Comparison of ENCODE assay signal across 16 cellular contexts in the genomic region with DNA sequence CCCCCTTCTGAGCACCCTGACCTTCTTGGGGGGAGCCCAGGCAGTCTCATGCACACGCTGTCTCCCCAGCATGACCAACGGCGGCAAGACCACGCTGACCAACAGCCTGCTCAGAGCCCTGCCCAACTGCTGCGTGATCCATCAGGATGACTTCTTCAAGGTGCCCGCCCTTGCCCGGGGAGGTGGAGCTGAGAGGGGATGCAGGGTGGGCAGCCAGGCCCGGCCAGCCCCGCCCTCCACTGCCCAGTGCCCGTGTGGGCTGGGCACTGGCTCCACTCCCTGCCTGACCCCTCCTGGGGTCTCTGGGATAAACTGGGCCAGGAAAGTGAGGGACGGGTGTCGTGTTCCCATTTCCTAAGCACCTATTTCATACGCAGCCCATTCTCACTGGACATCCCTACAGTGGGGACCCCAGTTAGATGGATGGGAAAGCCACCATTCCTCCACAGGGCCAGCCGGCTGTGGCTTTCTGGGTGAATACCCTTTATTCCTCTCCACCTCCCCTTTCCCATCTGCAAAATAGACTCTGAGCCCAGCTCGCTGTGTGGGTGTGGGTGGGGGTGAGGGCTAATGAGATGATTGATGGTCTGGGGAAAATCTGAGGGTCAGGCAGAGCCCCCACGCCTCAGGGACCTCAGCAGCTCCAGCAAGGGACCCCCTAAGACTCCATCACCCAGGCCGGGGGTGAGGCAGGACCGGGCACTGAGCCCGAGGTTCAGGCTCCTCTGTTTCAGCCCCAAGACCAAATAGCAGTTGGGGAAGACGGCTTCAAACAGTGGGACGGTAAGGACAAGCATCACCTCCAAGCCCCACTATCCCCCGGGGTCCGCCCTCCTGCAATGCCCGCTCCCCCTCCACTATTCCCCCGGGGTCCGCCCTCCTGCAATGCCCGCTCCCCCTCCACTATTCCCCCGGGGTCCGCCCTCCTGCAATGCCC. TPM values are rescaled to one million over a fixed set of nuclear protein-coding genes. Genes with fewer than 3 reads are reported as not detected.
DNase-seq lines count a peak whose midpoint lies in the region; ATAC-seq and TF ChIP-seq lines count a peak whose summit lies in the region.
"Had no signal": no experiment of that assay in that cellular context is flagged by ENCODE, and none has a peak within 500 bp of the region (broad histone marks: within the 10 kb centered on the region; RNA-seq: fewer than 3 reads in every experiment).

No MANE protein-coding gene starts in this region.

- DNase-seq in Right ventricle myocardium superior (no peak), cardiac septum (ENCODE audit: low spot score) (no peak), heart left ventricle (no peak), neuronal stem cell (ENCODE audit: low spot score) (no peak), NCI-H187 (lab: John Stamatoyannopoulos, UW) (no peak)
- DNase-seq in stimulated activated naive B cell treated with anti-CD40 and anti-IgM and Interleukin-4, amounts not matched to agents 10 μg/mL and 1 μg/mL and 100 μg/mL, for 72 hours: no peak
- DNase-seq in CD8-positive, alpha-beta memory T cell: no peak
- DNase-seq in activated T-helper 1 cell treated with anti-CD3 and anti-CD28 coated beads, Interleukin-12 subunit alpha, Interleukin-12 subunit beta, Interleukin-2, Interleukin-4 antibody, amounts not matched to agents 30 ng/mL and 10 ng/mL and 1 ng/mL, durations not matched to agents 14 hours and 24 hours and 36 hours (ENCODE audit: low spot score): no peak
- DNase-seq: 8988T; ACHN; Calu3; CD4-positive, CD25-positive, alpha-beta regulatory T cell; DMS79 had no signal

- peak in 1 of 2 donors; percentile 14 for TF ChIP-seq POLR2A in heart left ventricle (IDR thresholded peaks at IDR 0.05)

- H3K9me3 ChIP-seq in heart left ventricle: no peaks in the 10 kb centered on the region
- H3K9me3 ChIP-seq in neuronal stem cell (replicated peaks in 1 of 2; ENCODE audit: control insufficient read depth in 2 of 2, insufficient read depth in 1 of 2, low read depth in 1 of 2, low read length in 2 of 2): peaks cover 0 to 1% of the 10 kb centered on the region in 2 donors
- H3K9me3 ChIP-seq in CD8-positive, alpha-beta memory T cell (ENCODE audit: low read length): no peaks in the 10 kb centered on the region
- H3K9me3 ChIP-seq: BLaER1 treated with 17β-estradiol and CSF1 and Interleukin-3, amounts not matched to agents 10 nM and 100 nM had no signal

- H3K36me3 ChIP-seq in heart left ventricle (peaks cover 0 to 26% (median 0%) of the 10 kb centered on the region in 9 donors), neuronal stem cell (replicated peaks in 1 of 2; ENCODE audit: control insufficient read depth in 2 of 2, insufficient read depth in 2 of 2, low read length in 2 of 2) (no peaks in the 10 kb centered on the region)
- H3K36me3 ChIP-seq in CD8-positive, alpha-beta memory T cell (ENCODE audit: insufficient read depth, low read length): no peaks in the 10 kb centered on the region
- H3K36me3 ChIP-seq: BLaER1 treated with 17β-estradiol and CSF1 and Interleukin-3, amounts not matched to agents 10 nM and 100 nM had no signal

- no peak overlapping the region for H3K4ac ChIP-seq in neuronal stem cell (ENCODE audit: low read length)

- H3K4me2 ChIP-seq in neuronal stem cell (ENCODE audit: insufficient read depth, low read length, poor library complexity, severe bottlenecking): no peak overlapping the region
- H3K4me2 ChIP-seq: BLaER1 treated with 17β-estradiol and CSF1 and Interleukin-3, amounts not matched to agents 10 nM and 100 nM had no signal

- no peaks in the 10 kb centered on the region for H3K36me3 Mint-ChIP-seq in stimulated activated naive B cell treated with anti-CD40 and anti-IgM and Interleukin-4, amounts not matched to agents 10 μg/mL and 1 μg/mL and 100 μg/mL, for 72 hours
- H3K36me3 Mint-ChIP-seq in CD8-positive, alpha-beta memory T cell: no peaks in the 10 kb centered on the region
- H3K36me3 Mint-ChIP-seq in activated T-helper 1 cell treated with anti-CD3 and anti-CD28 coated beads, Interleukin-12 subunit alpha, Interleukin-12 subunit beta, Interleukin-2, Interleukin-4 antibody, amounts not matched to agents 30 ng/mL and 10 ng/mL and 1 ng/mL, durations not matched to agents 14 hours and 24 hours and 36 hours (ENCODE audit: low read depth): no peaks in the 10 kb centered on the region
- H3K36me3 Mint-ChIP-seq: CD4-positive, CD25-positive, alpha-beta regulatory T cell had no signal

- CTCF ChIA-PET in CD8-positive, alpha-beta memory T cell (lab: Charles Lee): no interaction called here

- WGBS in heart left ventricle, 4 donors: 72 to 82% (median 78%) methylated on average over 13 to 26 of the region's 29 CpGs
- WGBS in neuronal stem cell (ENCODE audit: extremely low coverage in 2 of 2, insufficient read length in 2 of 2, insufficient replicate concordance in 1 of 2), 2 donors: no CpG with 5 or more reads among the region's 29 CpGs

- H3K79me1 ChIP-seq in neuronal stem cell (ENCODE audit: low read depth, low read length): no peaks in the 10 kb centered on the region

- POLR2A ChIA-PET in CD8-positive, alpha-beta memory T cell (lab: Charles Lee): no interaction called here

- no peak overlapping the region for H2BK15ac ChIP-seq in neuronal stem cell (ENCODE audit: low read length)

- H3K4me1 Mint-ChIP-seq in stimulated activated naive B cell treated with anti-CD40 and anti-IgM and Interleukin-4, amounts not matched to agents 10 μg/mL and 1 μg/mL and 100 μg/mL, for 72 hours: peaks cover 2 to 5% of the 10 kb centered on the region in 2 donors
- H3K4me1 Mint-ChIP-seq in CD8-positive, alpha-beta memory T cell: no peaks in the 10 kb centered on the region
- no peaks in the 10 kb centered on the region for H3K4me1 Mint-ChIP-seq in activated T-helper 1 cell treated with anti-CD3 and anti-CD28 coated beads, Interleukin-12 subunit alpha, Interleukin-12 subunit beta, Interleukin-2, Interleukin-4 antibody, amounts not matched to agents 30 ng/mL and 10 ng/mL and 1 ng/mL, durations not matched to agents 14 hours and 24 hours and 36 hours (ENCODE audit: low read depth)
- H3K4me1 Mint-ChIP-seq: CD4-positive, CD25-positive, alpha-beta regulatory T cell had no signal

- H2BK12ac ChIP-seq in neuronal stem cell (ENCODE audit: low read length): no peak overlapping the region

- no peak overlapping the region for H2AFZ ChIP-seq in neuronal stem cell (ENCODE audit: low read length)

- H3K27me3 ChIP-seq in heart left ventricle: peaks cover 0 to 23% (median 0%) of the 10 kb centered on the region in 9 donors
- peaks cover 2 to 12% (median 11%) of the 10 kb centered on the region in 3 experiments for H3K27me3 ChIP-seq in neuronal stem cell (ENCODE audit: control insufficient read depth in 3 of 3, insufficient read depth in 3 of 3, low read depth in 1 of 3, low read length in 3 of 3)
- peaks cover 1% of the 10 kb centered on the region for H3K27me3 ChIP-seq in CD8-positive, alpha-beta memory T cell (ENCODE audit: insufficient read depth, low read length, poor library complexity, severe bottlenecking)

- intact Hi-C loops in Right ventricle myocardium superior (cut with DNase I) (no loop called here), cardiac septum (cut with DNase I) (no loop called here), heart left ventricle (cut with DNase I) (no loop called here)
- intact Hi-C loops in activated T-helper 1 cell treated with anti-CD3 and anti-CD28 coated beads, Interleukin-12 subunit alpha, Interleukin-12 subunit beta, Interleukin-2, Interleukin-4 antibody, amounts not matched to agents 30 ng/mL and 10 ng/mL and 1 ng/mL, durations not matched to agents 14 hours and 24 hours and 36 hours (cut with micrococcal nuclease): no loop called here

- H4K91ac ChIP-seq in neuronal stem cell (ENCODE audit: low read depth, low read length, poor library complexity): no peak overlapping the region

- H4K8ac ChIP-seq in neuronal stem cell (ENCODE audit: low read depth, low read length): no peak overlapping the region

- ATAC-seq in Right ventricle myocardium superior (ENCODE audit: poor library complexity) (peak; percentile 1), heart left ventricle (no peak)
- no peak for ATAC-seq in stimulated activated naive B cell treated with anti-CD40 and anti-IgM and Interleukin-4, amounts not matched to agents 10 μg/mL and 1 μg/mL and 100 μg/mL, for 72 hours (replicated peaks)
- ATAC-seq: HepG2 had no signal

- no peak overlapping the region for H3K4me3 Mint-ChIP-seq in stimulated activated naive B cell treated with anti-CD40 and anti-IgM and Interleukin-4, amounts not matched to agents 10 μg/mL and 1 μg/mL and 100 μg/mL, for 72 hours
- H3K4me3 Mint-ChIP-seq in CD8-positive, alpha-beta memory T cell: no peak overlapping the region
- H3K4me3 Mint-ChIP-seq in activated T-helper 1 cell treated with anti-CD3 and anti-CD28 coated beads, Interleukin-12 subunit alpha, Interleukin-12 subunit beta, Interleukin-2, Interleukin-4 antibody, amounts not matched to agents 30 ng/mL and 10 ng/mL and 1 ng/mL, durations not matched to agents 14 hours and 24 hours and 36 hours: no peak overlapping the region
- H3K4me3 Mint-ChIP-seq: CD4-positive, CD25-positive, alpha-beta regulatory T cell had no signal

- peak overlapping the region; percentile 62 for H3K27ac Mint-ChIP-seq in stimulated activated naive B cell treated with anti-CD40 and anti-IgM and Interleukin-4, amounts not matched to agents 10 μg/mL and 1 μg/mL and 100 μg/mL, for 72 hours
- peak overlapping the region in 1 of 8 donors; percentile 65 for H3K27ac Mint-ChIP-seq in CD8-positive, alpha-beta memory T cell
- no peak overlapping the region for H3K27ac Mint-ChIP-seq in activated T-helper 1 cell treated with anti-CD3 and anti-CD28 coated beads, Interleukin-12 subunit alpha, Interleukin-12 subunit beta, Interleukin-2, Interleukin-4 antibody, amounts not matched to agents 30 ng/mL and 10 ng/mL and 1 ng/mL, durations not matched to agents 14 hours and 24 hours and 36 hours
- H3K27ac Mint-ChIP-seq: CD4-positive, CD25-positive, alpha-beta regulatory T cell had no signal

- no peak overlapping the region for H3K18ac ChIP-seq in neuronal stem cell (ENCODE audit: low read length)

- H3K9ac ChIP-seq in neuronal stem cell (ENCODE audit: low read depth, low read length, poor library complexity): no peak overlapping the region
- H3K9ac ChIP-seq: BLaER1 treated with 17β-estradiol and CSF1 and Interleukin-3, amounts not matched to agents 10 nM and 100 nM had no signal

- no peak for TF ChIP-seq CTCF in heart left ventricle (IDR thresholded peaks at IDR 0.05)

- H3K4me3 ChIP-seq in heart left ventricle (peak overlapping the region in 2 of 12 donors; percentile 6 to 18), neuronal stem cell (ENCODE audit: low read length in 2 of 2) (no peak overlapping the region)
- no peak overlapping the region for H3K4me3 ChIP-seq in CD8-positive, alpha-beta memory T cell (ENCODE audit: low read length)
- H3K4me3 ChIP-seq: BLaER1 treated with 17β-estradiol and CSF1 and Interleukin-3, amounts not matched to agents 10 nM and 100 nM had no signal

- peak overlapping the region in 7 of 12 donors; percentile 23 to 94 (median 34) for H3K27ac ChIP-seq in heart left ventricle
- H3K27ac ChIP-seq in neuronal stem cell (replicated peaks; ENCODE audit: low read length): no peak overlapping the region
- no peak overlapping the region for H3K27ac ChIP-seq in CD8-positive, alpha-beta memory T cell (ENCODE audit: low read depth, low read length)
- H3K27ac ChIP-seq: BLaER1 treated with 17β-estradiol and CSF1 and Interleukin-3, amounts not matched to agents 10 nM and 100 nM had no signal

- peaks cover 11 to 32% of the 10 kb centered on the region in 2 donors for H3K27me3 Mint-ChIP-seq in stimulated activated naive B cell treated with anti-CD40 and anti-IgM and Interleukin-4, amounts not matched to agents 10 μg/mL and 1 μg/mL and 100 μg/mL, for 72 hours
- H3K27me3 Mint-ChIP-seq in CD8-positive, alpha-beta memory T cell: peaks cover under 1 to 19% of the 10 kb centered on the region in 2 donors
- H3K27me3 Mint-ChIP-seq in activated T-helper 1 cell treated with anti-CD3 and anti-CD28 coated beads, Interleukin-12 subunit alpha, Interleukin-12 subunit beta, Interleukin-2, Interleukin-4 antibody, amounts not matched to agents 30 ng/mL and 10 ng/mL and 1 ng/mL, durations not matched to agents 14 hours and 24 hours and 36 hours (ENCODE audit: insufficient read depth): peaks cover 24% of the 10 kb centered on the region

- no peak overlapping the region for H3K23ac ChIP-seq in neuronal stem cell (ENCODE audit: low read depth, low read length, poor library complexity)

- no peak overlapping the region for H2BK120ac ChIP-seq in neuronal stem cell (ENCODE audit: low read depth, low read length)

- no peak overlapping the region for H2BK5ac ChIP-seq in neuronal stem cell (ENCODE audit: low read length)

- H3K14ac ChIP-seq in neuronal stem cell (ENCODE audit: low read length): no peak overlapping the region

- H2AK5ac ChIP-seq in neuronal stem cell (ENCODE audit: low read depth, low read length): peak overlapping the region; percentile 56

- H3K4me1 ChIP-seq in heart left ventricle: peaks cover 0 to 15% (median 3%) of the 10 kb centered on the region in 12 donors
- H3K4me1 ChIP-seq in neuronal stem cell (ENCODE audit: control insufficient read depth in 2 of 2, insufficient read depth in 1 of 2, low read depth in 1 of 2, low read length in 2 of 2): peaks cover 3 to 8% of the 10 kb centered on the region in 2 donors
- no peaks in the 10 kb centered on the region for H3K4me1 ChIP-seq in CD8-positive, alpha-beta memory T cell (ENCODE audit: insufficient read depth, low read length)

- H3K9me3 Mint-ChIP-seq in stimulated activated naive B cell treated with anti-CD40 and anti-IgM and Interleukin-4, amounts not matched to agents 10 μg/mL and 1 μg/mL and 100 μg/mL, for 72 hours: no peaks in the 10 kb centered on the region
- H3K9me3 Mint-ChIP-seq in CD8-positive, alpha-beta memory T cell: no peaks in the 10 kb centered on the region
- no peaks in the 10 kb centered on the region for H3K9me3 Mint-ChIP-seq in activated T-helper 1 cell treated with anti-CD3 and anti-CD28 coated beads, Interleukin-12 subunit alpha, Interleukin-12 subunit beta, Interleukin-2, Interleukin-4 antibody, amounts not matched to agents 30 ng/mL and 10 ng/mL and 1 ng/mL, durations not matched to agents 14 hours and 24 hours and 36 hours

RNA-seq across cellular contexts. Expression of a gene that starts 3.9 kb away (rescaled TPM):
- total RNA-seq in Right ventricle myocardium superior (589 TPM), cardiac septum (568 TPM), heart left ventricle (1,000 to 10,000 TPM in 3 of 9 donors, 100 to 1,000 TPM in 6; 347 to 2,001 (median 606) TPM)
- 1,000 to 10,000 TPM in 1 of 2 donors, 100 to 1,000 TPM in 1; 649 to 1,244 TPM for polyA plus RNA-seq in heart left ventricle
- polyA plus RNA-seq in neuronal stem cell (2013, experiment 1 of 2): 0.60 TPM
- 0.72 TPM for polyA plus RNA-seq in neuronal stem cell (2013, experiment 2 of 2)
- not detected for total RNA-seq in CD8-positive, alpha-beta memory T cell
- not detected for polyA plus RNA-seq in CD8-positive, alpha-beta memory T cell
- not detected in 2 replicates for total RNA-seq in activated T-helper 1 cell treated with anti-CD3 and anti-CD28 coated beads, Interleukin-12 subunit alpha, Interleukin-12 subunit beta, Interleukin-2, Interleukin-4 antibody, amounts not matched to agents 30 ng/mL and 10 ng/mL and 1 ng/mL, durations not matched to agents 14 hours and 24 hours and 36 hours
- total RNA-seq: Calu3; CD4-positive, CD25-positive, alpha-beta regulatory T cell; H4; HepG2 had no signal
- polyA plus RNA-seq: CD4-positive, CD25-positive, alpha-beta regulatory T cell; HepG2 had no signal

RNA-seq across cellular contexts. Expression of a gene that starts 34.1 kb away (rescaled TPM):
- total RNA-seq in Right ventricle myocardium superior: 70.5 TPM
- 180 TPM for total RNA-seq in cardiac septum
- 100 to 1,000 TPM in 4 of 9 donors, 10 to 100 TPM in 5; 70.6 to 200 (median 97.4) TPM for total RNA-seq in heart left ventricle
- polyA plus RNA-seq in heart left ventricle: 100 to 1,000 TPM; 160 to 252 TPM
- 56.3 TPM for polyA plus RNA-seq in neuronal stem cell (2013, experiment 1 of 2)
- 55.0 TPM for polyA plus RNA-seq in neuronal stem cell (2013, experiment 2 of 2)
- total RNA-seq in CD8-positive, alpha-beta memory T cell: 10 to 100 TPM; 42.5 to 44.9 TPM
- polyA plus RNA-seq in CD8-positive, alpha-beta memory T cell: 38.5 TPM
- 47.2 and 47.3 TPM in 2 replicates for total RNA-seq in activated T-helper 1 cell treated with anti-CD3 and anti-CD28 coated beads, Interleukin-12 subunit alpha, Interleukin-12 subunit beta, Interleukin-2, Interleukin-4 antibody, amounts not matched to agents 30 ng/mL and 10 ng/mL and 1 ng/mL, durations not matched to agents 14 hours and 24 hours and 36 hours

RNA-seq across cellular contexts. Expression of a gene that starts 48.5 kb away (rescaled TPM):
- 1,974 TPM for total RNA-seq in Right ventricle myocardium superior
- 1,625 TPM for total RNA-seq in cardiac septum
- total RNA-seq in heart left ventricle: 1,000 to 10,000 TPM; 1,373 to 2,686 (median 2,215) TPM
- 1,000 to 10,000 TPM in 1 of 2 donors, 100 to 1,000 TPM in 1; 846 to 1,944 TPM for polyA plus RNA-seq in heart left ventricle
- 2,427 TPM for polyA plus RNA-seq in neuronal stem cell (2013, experiment 1 of 2)
- 2,458 TPM for polyA plus RNA-seq in neuronal stem cell (2013, experiment 2 of 2)
- 1,000 to 10,000 TPM; 3,106 to 3,129 TPM for total RNA-seq in CD8-positive, alpha-beta memory T cell
- polyA plus RNA-seq in CD8-positive, alpha-beta memory T cell: 533 TPM
- total RNA-seq in activated T-helper 1 cell treated with anti-CD3 and anti-CD28 coated beads, Interleukin-12 subunit alpha, Interleukin-12 subunit beta, Interleukin-2, Interleukin-4 antibody, amounts not matched to agents 30 ng/mL and 10 ng/mL and 1 ng/mL, durations not matched to agents 14 hours and 24 hours and 36 hours: 2,359 TPM in 2 replicates

RNA-seq across cellular contexts. Expression of a gene that starts 56.3 kb away (rescaled TPM):
- total RNA-seq in Right ventricle myocardium superior: not detected
- total RNA-seq in cardiac septum: not detected
- not detected for total RNA-seq in heart left ventricle
- not detected for polyA plus RNA-seq in heart left ventricle
- 19.1 TPM for polyA plus RNA-seq in neuronal stem cell (2013, experiment 1 of 2)
- polyA plus RNA-seq in neuronal stem cell (2013, experiment 2 of 2): 19.7 TPM
- total RNA-seq in CD8-positive, alpha-beta memory T cell: not detected
- polyA plus RNA-seq in CD8-positive, alpha-beta memory T cell: not detected
- not detected in 2 replicates for total RNA-seq in activated T-helper 1 cell treated with anti-CD3 and anti-CD28 coated beads, Interleukin-12 subunit alpha, Interleukin-12 subunit beta, Interleukin-2, Interleukin-4 antibody, amounts not matched to agents 30 ng/mL and 10 ng/mL and 1 ng/mL, durations not matched to agents 14 hours and 24 hours and 36 hours
- total RNA-seq: Calu3; CD4-positive, CD25-positive, alpha-beta regulatory T cell; H4; HepG2 had no signal
- polyA plus RNA-seq: CD4-positive, CD25-positive, alpha-beta regulatory T cell; HepG2 had no signal

Comparison
In these comparisons a context has a peak if more than half of its experiments do, and no peak if none do; other contexts are left out.
1. H3K27ac ChIP-seq: peak in heart left ventricle (7 of 12); none in neuronal stem cell (single experiment) and CD8-positive, alpha-beta memory T cell (single experiment).
2. RNA of a gene that starts 3.9 kb away (total RNA-seq): 347 to 2,001 TPM in heart left ventricle, 589 TPM in Right ventricle myocardium superior (single experiment) and 568 TPM in cardiac septum (single experiment); not detected in CD8-positive, alpha-beta memory T cell and not detected in activated T-helper 1 cell treated with anti-CD3 and anti-CD28 coated beads, Interleukin-12 subunit alpha, Interleukin-12 subunit beta, Interleukin-2, Interleukin-4 antibody, amounts not matched to agents 30 ng/mL and 10 ng/mL and 1 ng/mL, durations not matched to agents 14 hours and 24 hours and 36 hours; every median in the first group is over 100 times any median in the second.